20 cellular contexts compared by ENCODE assay signal in the genomic region with DNA sequence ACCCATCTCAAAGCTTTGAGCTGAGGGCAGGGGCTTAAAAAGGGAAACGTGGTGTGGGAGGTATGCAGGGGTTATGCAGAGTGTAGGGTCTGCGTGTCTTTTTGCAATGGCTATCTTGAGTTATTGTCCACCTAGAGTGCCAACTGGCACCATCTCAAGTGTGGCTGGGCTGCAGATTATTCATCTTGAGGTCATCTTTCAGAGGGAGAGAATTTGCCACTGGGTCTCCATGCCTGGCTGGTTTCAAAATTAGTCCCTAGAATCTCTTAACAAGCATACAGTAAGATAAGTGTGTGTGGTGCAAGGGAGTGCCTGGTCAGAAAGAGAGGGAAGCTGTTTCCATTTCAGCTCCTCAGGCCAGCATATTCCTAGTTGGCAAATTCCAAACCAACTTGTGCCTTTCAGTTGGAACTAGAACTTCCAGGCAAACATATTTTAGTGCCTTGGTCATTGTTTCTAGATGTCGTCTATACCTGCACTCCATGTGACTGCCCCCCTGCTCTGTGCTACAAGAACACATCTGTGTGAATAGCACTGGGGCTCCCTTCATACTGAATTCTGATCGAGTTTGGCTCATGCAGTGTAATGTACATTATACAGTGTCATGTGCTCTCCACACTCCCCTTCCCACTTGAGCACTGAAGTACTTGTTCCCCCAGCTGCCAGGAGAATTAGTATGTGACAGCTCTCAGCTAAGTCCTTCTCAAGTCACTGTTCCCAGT. TPM values are rescaled to one million over a fixed set of nuclear protein-coding genes. Genes with fewer than 3 reads are reported as not detected.
"Had no signal": no experiment of that assay in that cellular context is flagged by ENCODE, and none has a peak within 500 bp of the region (broad histone marks: within the 10 kb centered on the region; RNA-seq: fewer than 3 reads in every experiment).

No MANE protein-coding gene starts in this region.

- H3K27ac ChIP-seq: esophagus squamous epithelium had no signal

- H3K9me3 ChIP-seq: esophagus squamous epithelium had no signal

- H3K36me3 ChIP-seq: esophagus squamous epithelium had no signal

- H3K4me1 ChIP-seq: esophagus squamous epithelium had no signal

- FAIRE-seq: endothelial cell of umbilical vein, TTC549 had no signal

- ATAC-seq: natural killer cell treated with Interleukin-12 subunit alpha and Interleukin-12 subunit beta and Interleukin-15 and Interleukin-18, amount 100 ng/mL, for 72 hours; stimulated activated naive B cell treated with anti-CD40 and anti-IgM and Interleukin-4, amounts not matched to agents 10 μg/mL and 1 μg/mL and 100 μg/mL, for 72 hours had no signal

- H3K27me3 ChIP-seq: esophagus squamous epithelium had no signal

- DNase-seq: activated CD4-positive, alpha-beta T cell treated with anti-CD3 and anti-CD28 coated beads, Interleukin-2, amount 10 ng/mL, durations not matched to agents 7 days and 5 days; activated CD8-positive, alpha-beta memory T cell treated with anti-CD3 and anti-CD28 coated beads, Interleukin-2, amount 50 U/mL, for 48 hours; activated gamma-delta T cell treated with Interleukin-2 at 50 U/mL for 16 hours; amygdala; cortex of kidney; effector CD4-positive, alpha-beta T cell; esophagus squamous epithelium; glutamatergic neuron; retina; stimulated activated CD4-positive, alpha-beta T cell treated with anti-CD3 and anti-CD28 coated beads, Interleukin-15, amount 100 ng/mL, for 24 hours; stimulated activated CD4-positive, alpha-beta T cell treated with anti-CD3 and anti-CD28 coated beads, Interleukin-4, amount 100 ng/mL, for 1 hour; stimulated activated naive B cell treated with anti-CD40 and anti-IgM and Interleukin-4, amounts not matched to agents 10 μg/mL and 1 μg/mL and 100 μg/mL, for 72 hours; substantia nigra; trophoblast cell had no signal

- H3K4me3 ChIP-seq: esophagus squamous epithelium had no signal

RNA-seq across cellular contexts. Expression of a gene that starts 5.0 kb away (rescaled TPM):
- total RNA-seq: endothelial cell of umbilical vein; fibroblast of villous mesenchyme; mesenteric fat pad; natural killer cell treated with Interleukin-12 subunit alpha and Interleukin-12 subunit beta and Interleukin-15 and Interleukin-18, amount 100 ng/mL, for 72 hours had no signal
- polyA plus RNA-seq: endothelial cell of umbilical vein had no signal

RNA-seq across cellular contexts. Expression of a gene that starts 9.6 kb away (rescaled TPM):
- total RNA-seq: activated CD4-positive, alpha-beta T cell treated with anti-CD3 and anti-CD28 coated beads, Interleukin-2, amount 10 ng/mL, durations not matched to agents 7 days and 5 days; endothelial cell of umbilical vein; esophagus squamous epithelium; fibroblast of villous mesenchyme; lower leg skin; mesenteric fat pad; natural killer cell treated with Interleukin-12 subunit alpha and Interleukin-12 subunit beta and Interleukin-15 and Interleukin-18, amount 100 ng/mL, for 72 hours had no signal
- polyA plus RNA-seq: endothelial cell of umbilical vein had no signal

RNA-seq across cellular contexts. Expression of a gene that starts 19.7 kb away (rescaled TPM):
- total RNA-seq: endothelial cell of umbilical vein, mesenteric fat pad had no signal
- polyA plus RNA-seq: endothelial cell of umbilical vein had no signal

RNA-seq across cellular contexts. Expression of a gene that starts 33.6 kb away (rescaled TPM):
- total RNA-seq: endothelial cell of umbilical vein, esophagus squamous epithelium, fibroblast of villous mesenchyme, lower leg skin, mesenteric fat pad had no signal
- polyA plus RNA-seq: endothelial cell of umbilical vein had no signal

RNA-seq across cellular contexts. Expression of a gene that starts 49.9 kb away (rescaled TPM):
- total RNA-seq: activated CD4-positive, alpha-beta T cell treated with anti-CD3 and anti-CD28 coated beads, Interleukin-2, amount 10 ng/mL, durations not matched to agents 7 days and 5 days; endothelial cell of umbilical vein; esophagus squamous epithelium; lower leg skin; mesenteric fat pad; natural killer cell treated with Interleukin-12 subunit alpha and Interleukin-12 subunit beta and Interleukin-15 and Interleukin-18, amount 100 ng/mL, for 72 hours had no signal
- polyA plus RNA-seq: endothelial cell of umbilical vein had no signal
